Comparison of ENCODE assay signal across 8 cellular contexts in genomic region chr6:160519603-160520042, GRCh38.
DNase-seq lines count a peak whose midpoint lies in the region; ATAC-seq, FAIRE-seq and TF ChIP-seq lines count a peak whose summit lies in the region.

No MANE protein-coding gene starts in this region.

- TF ChIP-seq CTCF in GM10248 (IDR thresholded peaks at IDR 0.05; ENCODE audit: control extremely low read depth, extremely low read depth, low read depth, missing control alignments) (peak; percentile 96), astrocyte (IDR thresholded peaks at IDR 0.05; ENCODE audit: insufficient read depth, low read depth, low read length) (peak; percentile 92), HepG2 (CRISPR knock-in tag; IDR thresholded peaks at IDR 0.05) (no peak), tibial artery (IDR thresholded peaks at IDR 0.05) (peak in 1 of 2 experiments; percentile 78)

- H3K9ac ChIP-seq in astrocyte (ENCODE audit: low read length) (peak overlapping the region; percentile 77), HepG2 (ENCODE audit: insufficient read depth, low read depth, low read length) (no peak overlapping the region)

- H3K36me3 Mint-ChIP-seq in astrocyte (ENCODE audit: low read depth, unreplicated experiment): no peaks in the 10 kb centered on the region

- peaks cover 8% of the 10 kb centered on the region for H3K9me3 Mint-ChIP-seq in astrocyte (ENCODE audit: unreplicated experiment)

- H3K36me3 ChIP-seq in astrocyte (ENCODE audit: insufficient read depth, low read length) (no peaks in the 10 kb centered on the region), HepG2 (replicated peaks in 1 of 2; ENCODE audit: control insufficient read depth in 1 of 2, insufficient read depth in 2 of 2, low read length in 2 of 2) (no peaks in the 10 kb centered on the region), tibial artery (no peaks in the 10 kb centered on the region)

- peak overlapping the region; percentile 95 for H3K4me2 ChIP-seq in astrocyte (ENCODE audit: low read length)
- peak overlapping the region; percentile 97 for H3K4me2 ChIP-seq in HepG2 (ENCODE audit: low read depth, low read length)

- H3K27ac ChIP-seq in astrocyte (ENCODE audit: low read depth, low read length) (no peak overlapping the region), HepG2 (ENCODE audit: extremely low read length, insufficient read depth, low read length) (no peak overlapping the region), tibial artery (peak overlapping the region; percentile 74)

- FAIRE-seq in astrocyte (lab: Jason Lieb, UNC) (no peak), HepG2 (lab: Jason Lieb, UNC) (peak; percentile 39)

- H3K4me3 ChIP-seq in astrocyte (ENCODE audit: insufficient read depth, low read depth, low read length) (peak overlapping the region; percentile 73), HepG2 (replicated peaks in 1 of 3; ENCODE audit: insufficient read depth in 1 of 3, low read depth in 2 of 3, low read length in 3 of 3) (peak overlapping the region; percentile 49 to 75 (median 50); a peak in 5 of 6 replicates), tibial artery (peak overlapping the region; percentile 63)

- H3K27me3 Mint-ChIP-seq in astrocyte (ENCODE audit: low read depth, unreplicated experiment): no peaks in the 10 kb centered on the region

- H3K4me1 ChIP-seq in astrocyte (ENCODE audit: insufficient read depth, low read length) (no peaks in the 10 kb centered on the region), HepG2 (ENCODE audit: insufficient read depth, low read length) (peaks cover 6% of the 10 kb centered on the region), tibial artery (peaks cover 0 to 10% (median 4%) of the 10 kb centered on the region in 4 donors)

- peak overlapping the region; percentile 91 for H3K4me3 Mint-ChIP-seq in astrocyte (ENCODE audit: unreplicated experiment)

- peak; percentile 86 for TF ChIP-seq RAD21 in HepG2 (CRISPR knock-in tag; IDR thresholded peaks at IDR 0.05)

- H3K79me2 ChIP-seq in astrocyte (ENCODE audit: insufficient read depth, low read length) (no peaks in the 10 kb centered on the region), HepG2 (ENCODE audit: insufficient read depth, low read length) (no peaks in the 10 kb centered on the region)

- intact Hi-C loops in HepG2 (cut with micrococcal nuclease; ENCODE audit: unreplicated experiment) (loop anchor here (1.0 to 5.0 kb wide), 3 partner anchors 15 to 248 kb away; no protein-coding TSS in a partner anchor), tibial artery (cut with DNase I; ENCODE audit: low total_unique reads) (no loop called here)

- no peak for TF ChIP-seq EP300 in HepG2 (IDR thresholded peaks at IDR 0.05; ENCODE audit: low read depth in 2 of 2, low read length in 2 of 2)
- no peak for TF ChIP-seq EP300 in HepG2 (CRISPR knock-in tag; IDR thresholded peaks at IDR 0.05; ENCODE audit: borderline replicate concordance)

- CTCF ChIA-PET in GM10248 (lab: Yijun Ruan, JAX) (interaction anchor here (0.6 to 8.5 kb wide), 20 partner anchors 10 to 1343 kb away, joined by 3 to 127 read pairs (median 4); no protein-coding TSS in a partner anchor), HepG2 (lab: Yijun Ruan, JAX; ENCODE audit: low intra/inter-chr PET ratio, low total read pairs) (interaction anchor here (1.1 to 2.7 kb wide), 5 partner anchors 13 to 852 kb away, joined by 3 to 28 read pairs (median 4); no protein-coding TSS in a partner anchor)

- H3K27ac Mint-ChIP-seq in astrocyte (ENCODE audit: unreplicated experiment): peak overlapping the region; percentile 17

- in situ Hi-C loops in HepG2 (cut with HindIII; ENCODE audit: extremely low pct_ligation_motif_present, low pct_unique_long_range_greater_than_20kb): loop anchor here (25.0 kb wide), 1 partner anchor 143 kb away; the partner anchor contains the start of gene LPA

- H3K9me3 ChIP-seq in astrocyte (ENCODE audit: insufficient read depth, low read depth, low read length): no peaks in the 10 kb centered on the region
- no peaks in the 10 kb centered on the region for H3K9me3 ChIP-seq in HepG2 (ENCODE audit: low read length)
- H3K9me3 ChIP-seq in tibial artery: no peaks in the 10 kb centered on the region

- 13% methylated on average over 8 of the region's 8 CpGs for WGBS in HepG2 (ENCODE audit: low lambda C conversion rate)

- H4K20me1 ChIP-seq in astrocyte (ENCODE audit: insufficient read depth, low read length) (no peaks in the 10 kb centered on the region), HepG2 (ENCODE audit: insufficient read depth, low read length) (no peaks in the 10 kb centered on the region)

- no peaks in the 10 kb centered on the region for H3K27me3 ChIP-seq in astrocyte (ENCODE audit: insufficient read depth, low read length)
- H3K27me3 ChIP-seq in HepG2 (ENCODE audit: control insufficient read depth in 1 of 2, insufficient read depth in 2 of 2, low read length in 2 of 2): peaks cover 0 to 9% of the 10 kb centered on the region in 2 experiments; a peak in 2 of 5 replicates
- no peaks in the 10 kb centered on the region for H3K27me3 ChIP-seq in tibial artery

- DNase-seq in GM10248 (ENCODE audit: extremely low spot score): peak; percentile 76
- DNase-seq in HT1080 (ENCODE audit: low read depth): peak; percentile 77
- DNase-seq in astrocyte (ENCODE audit: low read depth): no peak
- DNase-seq in HepG2 (ENCODE audit: low spot score): no peak
- DNase-seq in tibial artery: no peak
- DNase-seq in RKO (ENCODE audit: low spot score): no peak
- DNase-seq in anterior cingulate cortex (lab: John Stamatoyannopoulos, UW): no peak

- POLR2A ChIA-PET in GM10248 (lab: Yijun Ruan, JAX) (no interaction called here), HepG2 (lab: Yijun Ruan, JAX) (no interaction called here)

- H3K4me1 Mint-ChIP-seq in astrocyte (ENCODE audit: low read depth, unreplicated experiment): no peaks in the 10 kb centered on the region

- TSS peak; percentile 63 for BruUV-seq in HepG2 (replicated peaks; lab: Mats Ljungman, UMichigan)

- ATAC-seq in GM21367 (IDR thresholded peaks at IDR 0.05; ENCODE audit: unreplicated experiment): peak; percentile 77
- ATAC-seq in HepG2: peak; percentile 91

- H2AFZ ChIP-seq in astrocyte (ENCODE audit: low read depth, low read length) (peak overlapping the region; percentile 98), HepG2 (ENCODE audit: low read length) (no peak overlapping the region)

- TF ChIP-seq POLR2A in HepG2 (IDR thresholded peaks at IDR 0.05; ENCODE audit: insufficient read depth in 1 of 2, low read depth in 2 of 2, low read length in 2 of 2): no peak

TF ChIP-seq in HepG2, 621 proteins besides CTCF, POLR2A, EP300 and RAD21 (continues in another document):
- TF ChIP-seq SALL2 (CRISPR knock-in tag; IDR thresholded peaks at IDR 0.05) (no peak), MLX (CRISPR knock-in tag; IDR thresholded peaks at IDR 0.05) (no peak), ATF4 (CRISPR knock-in tag; IDR thresholded peaks at IDR 0.05) (0 out of 4 replicates have a peak, but pooled peaks of 1 of the 2 experiments have one; percentile 9), ZNF788 (CRISPR knock-in tag; IDR thresholded peaks at IDR 0.05; ENCODE audit: borderline replicate concordance) (no peak), NFYB (CRISPR knock-in tag; IDR thresholded peaks at IDR 0.05) (0 out of 2 replicates have a peak, but pooled peaks have one; percentile 14), ARHGAP35 (CRISPR knock-in tag; IDR thresholded peaks at IDR 0.05; ENCODE audit: borderline replicate concordance) (0 out of 2 replicates have a peak, but pooled peaks have one; percentile 60), HNF4A (CRISPR knock-in tag; IDR thresholded peaks at IDR 0.05) (no peak), ZNF558 (CRISPR knock-in tag; IDR thresholded peaks at IDR 0.05; ENCODE audit: borderline replicate concordance) (no peak), SMYD3 (CRISPR knock-in tag; IDR thresholded peaks at IDR 0.05) (0 out of 2 replicates have a peak, but pooled peaks have one; percentile 36), GLI4 (CRISPR knock-in tag; IDR thresholded peaks at IDR 0.05; ENCODE audit: borderline replicate concordance) (peak; percentile 18; the same call in 1 of the 2 replicates), ZNF746 (CRISPR knock-in tag; IDR thresholded peaks at IDR 0.05) (0 out of 2 replicates have a peak, but pooled peaks have one; percentile 18), SMC3 (IDR thresholded peaks at IDR 0.05; ENCODE audit: low read length) (peak; percentile 56), U2AF1 (optimal IDR thresholded peaks at IDR 0.05; ENCODE audit: low read depth, low read length) (peak; percentile 72)
- TF ChIP-seq, protein P1, sequence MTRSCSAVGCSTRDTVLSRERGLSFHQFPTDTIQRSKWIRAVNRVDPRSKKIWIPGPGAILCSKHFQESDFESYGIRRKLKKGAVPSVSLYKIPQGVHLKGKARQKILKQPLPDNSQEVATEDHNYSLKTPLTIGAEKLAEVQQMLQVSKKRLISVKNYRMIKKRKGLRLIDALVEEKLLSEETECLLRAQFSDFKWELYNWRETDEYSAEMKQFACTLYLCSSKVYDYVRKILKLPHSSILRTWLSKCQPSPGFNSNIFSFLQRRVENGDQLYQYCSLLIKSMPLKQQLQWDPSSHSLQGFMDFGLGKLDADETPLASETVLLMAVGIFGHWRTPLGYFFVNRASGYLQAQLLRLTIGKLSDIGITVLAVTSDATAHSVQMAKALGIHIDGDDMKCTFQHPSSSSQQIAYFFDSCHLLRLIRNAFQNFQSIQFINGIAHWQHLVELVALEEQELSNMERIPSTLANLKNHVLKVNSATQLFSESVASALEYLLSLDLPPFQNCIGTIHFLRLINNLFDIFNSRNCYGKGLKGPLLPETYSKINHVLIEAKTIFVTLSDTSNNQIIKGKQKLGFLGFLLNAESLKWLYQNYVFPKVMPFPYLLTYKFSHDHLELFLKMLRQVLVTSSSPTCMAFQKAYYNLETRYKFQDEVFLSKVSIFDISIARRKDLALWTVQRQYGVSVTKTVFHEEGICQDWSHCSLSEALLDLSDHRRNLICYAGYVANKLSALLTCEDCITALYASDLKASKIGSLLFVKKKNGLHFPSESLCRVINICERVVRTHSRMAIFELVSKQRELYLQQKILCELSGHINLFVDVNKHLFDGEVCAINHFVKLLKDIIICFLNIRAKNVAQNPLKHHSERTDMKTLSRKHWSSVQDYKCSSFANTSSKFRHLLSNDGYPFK (CRISPR knock-in tag; IDR thresholded peaks at IDR 0.05; ENCODE audit: borderline replicate concordance): no peak

Comparison
In these comparisons a context has a peak if more than half of its experiments do, and no peak if none do; other contexts are left out.
1. DNase-seq: peak in GM10248 (single experiment) and HT1080 (single experiment); none in astrocyte (single experiment), HepG2 (single experiment), tibial artery (0 of 2), RKO (single experiment) and anterior cingulate cortex (0 of 58).
2. H3K27ac ChIP-seq: peak in tibial artery (2 of 2); none in astrocyte (single experiment) and HepG2 (single experiment).
3. Peak in every context shown above with its lines, with median percentiles within 50 percentile points of each other: H3K4me3 ChIP-seq.